ENCODE assay signal across 8 cellular contexts in the genomic region with DNA sequence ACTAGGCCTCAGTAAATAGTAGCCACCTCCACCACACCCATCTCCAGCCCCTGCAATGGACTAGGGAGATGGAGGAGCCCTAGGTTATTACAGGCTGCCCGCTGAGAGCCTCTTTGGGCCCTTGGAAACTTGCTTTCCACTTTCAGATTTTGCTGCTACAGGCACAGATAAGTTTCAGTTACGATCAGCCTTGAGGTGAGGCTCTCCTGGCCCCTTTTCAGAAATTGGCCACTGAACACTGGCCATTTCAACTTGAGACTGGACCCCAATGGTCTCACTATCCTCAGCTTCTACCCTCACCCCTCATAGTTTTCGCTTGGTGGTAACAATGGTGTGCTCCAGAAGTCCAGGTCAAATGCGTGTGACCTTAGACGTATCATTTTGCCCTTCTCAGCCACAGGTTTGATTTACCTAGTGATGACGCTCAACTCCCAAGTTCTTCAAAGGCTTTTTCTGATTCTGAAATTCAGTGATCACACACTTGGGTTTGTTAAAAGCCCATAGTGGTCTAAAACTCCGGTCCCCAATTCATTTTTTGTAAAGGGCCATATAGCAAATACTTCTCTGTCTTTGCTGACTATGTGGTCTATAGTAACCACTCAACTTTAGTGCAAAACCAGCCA. TPM values are rescaled to one million over a fixed set of nuclear protein-coding genes. Genes with fewer than 3 reads are reported as not detected.
A peak's percentile ranks its signal among the peaks of the same experiment; 100 is the strongest.
DNase-seq lines count a peak whose midpoint lies in the region; ATAC-seq and TF ChIP-seq lines count a peak whose summit lies in the region.

No MANE protein-coding gene starts in this region.

- no peak for TF ChIP-seq POLR2A in esophagus squamous epithelium (IDR thresholded peaks at IDR 0.05)

- DNase-seq in EH (ENCODE audit: low read depth) (peak; percentile 23), SK-N-MC (ENCODE audit: low read depth, low spot score) (no peak), esophagus squamous epithelium (lab: John Stamatoyannopoulos, UW) (no peak), trophoblast cell (no peak), globus pallidus (ENCODE audit: low spot score) (no peak), HuH-7 (ENCODE audit: low spot score) (no peak)

- H4K8ac ChIP-seq in trophoblast cell (ENCODE audit: low read depth, low read length) = peak overlapping the region; percentile 51

- H3K4me1 ChIP-seq in esophagus squamous epithelium = peaks cover 19 to 46% (median 24%) of the 10 kb centered on the region in 3 donors
- peaks cover 0 to 7% of the 10 kb centered on the region in 2 experiments for H3K4me1 ChIP-seq in trophoblast cell (ENCODE audit: control insufficient read depth in 1 of 2, insufficient read depth in 2 of 2, low read length in 2 of 2)

- H3K27ac ChIP-seq in SK-N-MC (no peak overlapping the region), esophagus squamous epithelium (peak overlapping the region; percentile 76 to 93 (median 90)), trophoblast cell (ENCODE audit: low read depth, low read length) (no peak overlapping the region)

- H2AK5ac ChIP-seq in trophoblast cell (ENCODE audit: low read length) = peak overlapping the region; percentile 84

- no peak overlapping the region for H2BK5ac ChIP-seq in trophoblast cell (ENCODE audit: low read depth, low read length, poor library complexity)

- WGBS in esophagus squamous epithelium, 2 donors = 52 to 54% methylated on average over 7 of the region's 7 CpGs
- no CpG with 5 or more reads among the region's 7 CpGs for WGBS in trophoblast cell (ENCODE audit: extremely low coverage, insufficient coverage, insufficient read length)

- peak overlapping the region; percentile 98 for H3K4ac ChIP-seq in trophoblast cell (ENCODE audit: low read depth, low read length)

- ATAC-seq in HG02852 (IDR thresholded peaks at IDR 0.05; ENCODE audit: unreplicated experiment) = no peak
- no peak for ATAC-seq in GM21381 (IDR thresholded peaks at IDR 0.05; ENCODE audit: unreplicated experiment)

- intact Hi-C loops in esophagus squamous epithelium (cut with DNase I) = loop anchor here (5.0 to 10.0 kb wide), 2 partner anchors 76 to 126 kb away; a partner anchor contains a TSS

- H3K14ac ChIP-seq in trophoblast cell (ENCODE audit: low read length) = peak overlapping the region; percentile 34

- H3K9ac ChIP-seq in SK-N-MC (ENCODE audit: insufficient read length) (peak overlapping the region; percentile 97), trophoblast cell (ENCODE audit: low read length) (peak overlapping the region; percentile 96)

- no peak overlapping the region for H3K23ac ChIP-seq in trophoblast cell (ENCODE audit: low read length)

- peaks cover 5% of the 10 kb centered on the region for H3K79me1 ChIP-seq in trophoblast cell (ENCODE audit: low read length)

- H4K12ac ChIP-seq in trophoblast cell (ENCODE audit: low read depth, low read length) = no peak overlapping the region

- H3K4me2 ChIP-seq in trophoblast cell (ENCODE audit: low read length) = peak overlapping the region; percentile 91

- no peak overlapping the region for H3K18ac ChIP-seq in trophoblast cell (ENCODE audit: low read length)

- H3K9me3 ChIP-seq in SK-N-MC (ENCODE audit: low read depth, low read length) (no peaks in the 10 kb centered on the region), esophagus squamous epithelium (no peaks in the 10 kb centered on the region), trophoblast cell (ENCODE audit: insufficient read depth, low read depth, low read length) (no peaks in the 10 kb centered on the region)

- peaks cover 20% of the 10 kb centered on the region for H3K79me2 ChIP-seq in trophoblast cell (ENCODE audit: control insufficient read depth, insufficient read depth, low read length, poor library complexity)

- no peak overlapping the region for H2AFZ ChIP-seq in trophoblast cell (ENCODE audit: insufficient read depth, low read length, poor library complexity)

- peaks cover 37% of the 10 kb centered on the region for H3K36me3 ChIP-seq in SK-N-MC (ENCODE audit: insufficient read depth, low read length)
- H3K36me3 ChIP-seq in esophagus squamous epithelium = peaks cover 15 to 38% (median 19%) of the 10 kb centered on the region in 3 donors
- peaks cover 12 to 22% of the 10 kb centered on the region in 2 experiments for H3K36me3 ChIP-seq in trophoblast cell (ENCODE audit: control insufficient read depth in 1 of 2, insufficient read depth in 2 of 2, low read length in 2 of 2)

- no peak overlapping the region for H2BK12ac ChIP-seq in trophoblast cell (ENCODE audit: low read length)

- H2BK120ac ChIP-seq in trophoblast cell (ENCODE audit: insufficient read depth, low read length, poor library complexity) = no peak overlapping the region

- TF ChIP-seq CTCF in esophagus squamous epithelium (IDR thresholded peaks at IDR 0.05) = no peak

- no peak overlapping the region for H4K91ac ChIP-seq in trophoblast cell (ENCODE audit: low read depth, low read length)

- no peaks in the 10 kb centered on the region for H3K27me3 ChIP-seq in esophagus squamous epithelium
- no peaks in the 10 kb centered on the region for H3K27me3 ChIP-seq in trophoblast cell (ENCODE audit: insufficient read depth, low read length)

- H3K4me3 ChIP-seq in SK-N-MC (peak overlapping the region; percentile 97), esophagus squamous epithelium (peak overlapping the region; percentile 64 to 99 (median 80)), trophoblast cell (ENCODE audit: low read depth, low read length) (peak overlapping the region; percentile 100)

RNA-seq across cellular contexts. Expression of a gene that starts 1.0 kb away (rescaled TPM):
- 10 to 100 TPM; 36.3 to 54.3 (median 41.4) TPM for total RNA-seq in esophagus squamous epithelium
- 38.7 and 42.3 TPM in 2 replicates for polyA plus RNA-seq in trophoblast cell (2013)

RNA-seq across cellular contexts. Expression of a gene that starts 1.2 kb away (rescaled TPM):
- 1 to 10 TPM; 3.6 to 9.7 (median 8.6) TPM for total RNA-seq in esophagus squamous epithelium
- 6.2 and 6.3 TPM in 2 replicates for polyA plus RNA-seq in trophoblast cell (2013)

Comparison
In these comparisons a context has a peak if more than half of its experiments do, and no peak if none do; other contexts are left out.
1. H3K27ac ChIP-seq: peak in esophagus squamous epithelium (4 of 4); none in SK-N-MC (single experiment) and trophoblast cell (single experiment).
2. Peak in every context shown above with its lines, with median percentiles within 50 percentile points of each other: H3K4me3 ChIP-seq.